ENCODE assay signal across 9 cellular contexts in the genomic region with DNA sequence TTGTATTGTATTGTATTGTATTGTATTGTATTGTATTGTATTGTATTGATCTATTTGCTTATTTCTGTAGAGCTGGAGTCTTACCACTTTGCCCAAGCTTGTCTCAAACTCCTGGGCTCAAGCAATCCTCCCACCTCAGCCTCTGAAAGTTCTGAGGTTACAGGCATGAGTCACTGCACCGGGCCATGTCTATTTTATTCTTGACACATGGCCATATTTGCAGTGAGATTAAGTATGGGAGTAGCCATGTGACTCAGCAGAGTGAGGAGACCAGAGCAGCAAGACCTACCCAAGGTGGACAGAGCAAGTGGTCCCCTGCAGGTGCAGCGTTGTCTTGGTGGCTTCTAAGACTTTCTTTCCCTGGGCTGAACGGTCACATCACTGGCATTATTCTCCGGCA. TPM values are rescaled to one million over a fixed set of nuclear protein-coding genes. Genes with fewer than 3 reads are reported as not detected.
DNase-seq lines count a peak whose midpoint lies in the region; ATAC-seq, FAIRE-seq and TF ChIP-seq lines count a peak whose summit lies in the region.
"Had no signal": no experiment of that assay in that cellular context is flagged by ENCODE, and none has a peak within 500 bp of the region (broad histone marks: within the 10 kb centered on the region; RNA-seq: fewer than 3 reads in every experiment).

No MANE protein-coding gene starts in this region.

- no peak for TF ChIP-seq POLR2A in breast epithelium (IDR thresholded peaks at IDR 0.05)

- no peaks in the 10 kb centered on the region for H3K4me1 ChIP-seq in breast epithelium
- H3K4me1 ChIP-seq in kidney (ENCODE audit: control insufficient read depth in 1 of 2, insufficient read depth in 1 of 2, low read depth in 1 of 2, low read length in 2 of 2): no peaks in the 10 kb centered on the region

- peaks cover 31% of the 10 kb centered on the region for H3K4me1 Mint-ChIP-seq in MCF 10A (ENCODE audit: insufficient read depth, unreplicated experiment)
- H3K4me1 Mint-ChIP-seq in activated CD4-positive, alpha-beta memory T cell treated with anti-CD3 and anti-CD28 coated beads, Interleukin-2, amount 10 ng/mL, durations not matched to agents 7 days and 5 days: peaks cover 8% of the 10 kb centered on the region
- H3K4me1 Mint-ChIP-seq in stimulated activated effector memory CD8-positive, alpha-beta T cell treated with anti-CD3 and anti-CD28 coated beads, Interleukin-12 subunit alpha, Interleukin-12 subunit beta, amount 100 ng/mL, for 72 hours: peaks cover 7% of the 10 kb centered on the region
- H3K4me1 Mint-ChIP-seq: naive B cell had no signal

- intact Hi-C loops in MCF 10A (cut with micrococcal nuclease) (loop anchor here (1.0 to 5.0 kb wide), 4 partner anchors 27 to 257 kb away; no protein-coding TSS in a partner anchor), breast epithelium (cut with DNase I; ENCODE audit: low total_unique reads) (no loop called here), kidney (cut with DNase I) (no loop called here)

- no TSS peak for BruUV-seq in MCF 10A (replicated peaks; lab: Mats Ljungman, UMichigan)

- H3K36me3 ChIP-seq in breast epithelium: no peaks in the 10 kb centered on the region
- no peaks in the 10 kb centered on the region for H3K36me3 ChIP-seq in kidney (ENCODE audit: control insufficient read depth in 1 of 2, insufficient read depth in 2 of 2, low read length in 2 of 2)

- H3K27me3 ChIP-seq in breast epithelium: no peaks in the 10 kb centered on the region

- no peak for FAIRE-seq in kidney (lab: Jason Lieb, UNC)

- H3K27ac Mint-ChIP-seq in MCF 10A (ENCODE audit: low read depth, unreplicated experiment): peak overlapping the region; percentile 91
- no peak overlapping the region for H3K27ac Mint-ChIP-seq in activated CD4-positive, alpha-beta memory T cell treated with anti-CD3 and anti-CD28 coated beads, Interleukin-2, amount 10 ng/mL, durations not matched to agents 7 days and 5 days
- no peak overlapping the region for H3K27ac Mint-ChIP-seq in stimulated activated effector memory CD8-positive, alpha-beta T cell treated with anti-CD3 and anti-CD28 coated beads, Interleukin-12 subunit alpha, Interleukin-12 subunit beta, amount 100 ng/mL, for 72 hours
- H3K27ac Mint-ChIP-seq: naive B cell had no signal

- DNase-seq in MCF 10A (ENCODE audit: unreplicated experiment): peak; percentile 96
- DNase-seq in breast epithelium (ENCODE audit: low spot score in 2 of 2): no peak
- DNase-seq in activated CD4-positive, alpha-beta memory T cell treated with anti-CD3 and anti-CD28 coated beads, Interleukin-2, amount 10 ng/mL, durations not matched to agents 7 days and 5 days: peak; percentile 21
- peak in 1 of 2 donors; percentile 54 for DNase-seq in stimulated activated effector memory CD8-positive, alpha-beta T cell treated with anti-CD3 and anti-CD28 coated beads, Interleukin-12 subunit alpha, Interleukin-12 subunit beta, amount 100 ng/mL, for 72 hours (ENCODE audit: low spot score in 2 of 2)
- no peak for DNase-seq in COLO829 (ENCODE audit: low spot score)
- no peak for DNase-seq in amniotic stem cell (lab: John Stamatoyannopoulos, UW)
- DNase-seq in kidney: no peak
- DNase-seq: naive B cell had no signal

- H3K9me3 ChIP-seq in breast epithelium: no peaks in the 10 kb centered on the region
- no peaks in the 10 kb centered on the region for H3K9me3 ChIP-seq in kidney (ENCODE audit: control insufficient read depth in 1 of 2, low read length in 2 of 2)

- POLR2A ChIA-PET in MCF 10A (lab: Yijun Ruan, JAX): interaction anchor here (0.7 to 3.5 kb wide), 11 partner anchors 15 to 262 kb away, joined by 3 to 42 read pairs (median 6); a partner anchor contains a TSS
- POLR2A ChIA-PET in activated CD4-positive, alpha-beta memory T cell treated with anti-CD3 and anti-CD28 coated beads, Interleukin-2, amount 10 ng/mL, durations not matched to agents 7 days and 5 days (lab: Charles Lee): no interaction called here

- no peaks in the 10 kb centered on the region for H3K36me3 Mint-ChIP-seq in MCF 10A (ENCODE audit: insufficient read depth, unreplicated experiment)
- no peaks in the 10 kb centered on the region for H3K36me3 Mint-ChIP-seq in activated CD4-positive, alpha-beta memory T cell treated with anti-CD3 and anti-CD28 coated beads, Interleukin-2, amount 10 ng/mL, durations not matched to agents 7 days and 5 days (ENCODE audit: low read depth)
- no peaks in the 10 kb centered on the region for H3K36me3 Mint-ChIP-seq in stimulated activated effector memory CD8-positive, alpha-beta T cell treated with anti-CD3 and anti-CD28 coated beads, Interleukin-12 subunit alpha, Interleukin-12 subunit beta, amount 100 ng/mL, for 72 hours

- H3K27ac ChIP-seq in breast epithelium (no peak overlapping the region), kidney (ENCODE audit: low read depth in 2 of 2, low read length in 2 of 2) (no peak overlapping the region)

- H3K4me3 ChIP-seq in breast epithelium (no peak overlapping the region), kidney (ENCODE audit: low read length in 2 of 2) (no peak overlapping the region)

- no peaks in the 10 kb centered on the region for H3K9me3 Mint-ChIP-seq in MCF 10A (ENCODE audit: unreplicated experiment)
- no peaks in the 10 kb centered on the region for H3K9me3 Mint-ChIP-seq in activated CD4-positive, alpha-beta memory T cell treated with anti-CD3 and anti-CD28 coated beads, Interleukin-2, amount 10 ng/mL, durations not matched to agents 7 days and 5 days
- H3K9me3 Mint-ChIP-seq in stimulated activated effector memory CD8-positive, alpha-beta T cell treated with anti-CD3 and anti-CD28 coated beads, Interleukin-12 subunit alpha, Interleukin-12 subunit beta, amount 100 ng/mL, for 72 hours: no peaks in the 10 kb centered on the region

- peak; percentile 90 for ATAC-seq in HG03095 (IDR thresholded peaks at IDR 0.05; ENCODE audit: unreplicated experiment)
- peak; percentile 94 for ATAC-seq in stimulated activated effector memory CD8-positive, alpha-beta T cell treated with anti-CD3 and anti-CD28 coated beads, Interleukin-12 subunit alpha, Interleukin-12 subunit beta, amount 100 ng/mL, for 72 hours

- CTCF ChIA-PET in MCF 10A (lab: Yijun Ruan, JAX): interaction anchor here (2.1 kb wide), 1 partner anchor 27 kb away, joined by 11 read pairs; no protein-coding TSS in a partner anchor
- CTCF ChIA-PET in activated CD4-positive, alpha-beta memory T cell treated with anti-CD3 and anti-CD28 coated beads, Interleukin-2, amount 10 ng/mL, durations not matched to agents 7 days and 5 days (lab: Charles Lee): no interaction called here

- no peak overlapping the region for H3K9ac ChIP-seq in kidney (ENCODE audit: low read length in 2 of 2)

- TF ChIP-seq CTCF in MCF 10A (IDR thresholded peaks at IDR 0.05; ENCODE audit: unreplicated experiment): no peak
- no peak for TF ChIP-seq CTCF in breast epithelium (IDR thresholded peaks at IDR 0.05)
- TF ChIP-seq CTCF in kidney (IDR thresholded peaks at IDR 0.05; ENCODE audit: borderline replicate concordance, extremely low read depth, insufficient read depth): no peak

- peak overlapping the region; percentile 11 for H3K4me3 Mint-ChIP-seq in MCF 10A (ENCODE audit: unreplicated experiment)
- no peak overlapping the region for H3K4me3 Mint-ChIP-seq in activated CD4-positive, alpha-beta memory T cell treated with anti-CD3 and anti-CD28 coated beads, Interleukin-2, amount 10 ng/mL, durations not matched to agents 7 days and 5 days
- H3K4me3 Mint-ChIP-seq in stimulated activated effector memory CD8-positive, alpha-beta T cell treated with anti-CD3 and anti-CD28 coated beads, Interleukin-12 subunit alpha, Interleukin-12 subunit beta, amount 100 ng/mL, for 72 hours: no peak overlapping the region
- H3K4me3 Mint-ChIP-seq: naive B cell had no signal

- H3K27me3 Mint-ChIP-seq in MCF 10A (ENCODE audit: insufficient read depth, unreplicated experiment): no peaks in the 10 kb centered on the region
- H3K27me3 Mint-ChIP-seq in activated CD4-positive, alpha-beta memory T cell treated with anti-CD3 and anti-CD28 coated beads, Interleukin-2, amount 10 ng/mL, durations not matched to agents 7 days and 5 days: no peaks in the 10 kb centered on the region

RNA-seq across cellular contexts. Expression of a gene that starts 49.1 kb away (rescaled TPM):
- 74.7 and 78.3 TPM in 2 replicates for total RNA-seq in MCF 10A (2022)
- total RNA-seq in breast epithelium: 10 to 100 TPM; 64.6 to 72.8 (median 65.1) TPM
- 10 to 100 TPM; 53.8 to 55.2 TPM for total RNA-seq in activated CD4-positive, alpha-beta memory T cell treated with anti-CD3 and anti-CD28 coated beads, Interleukin-2, amount 10 ng/mL, durations not matched to agents 7 days and 5 days
- 61.8 TPM for total RNA-seq in kidney
- polyA plus RNA-seq in kidney (ENCODE audit: insufficient read depth, low read depth, low replicate concordance): 77.5 TPM

Comparison
In these comparisons a context has a peak if more than half of its experiments do, and no peak if none do; other contexts are left out.
1. DNase-seq: peak in MCF 10A (single experiment) and activated CD4-positive, alpha-beta memory T cell treated with anti-CD3 and anti-CD28 coated beads, Interleukin-2, amount 10 ng/mL, durations not matched to agents 7 days and 5 days (single experiment); none in breast epithelium (0 of 2), COLO829 (single experiment), amniotic stem cell (single experiment) and kidney (single experiment).